ENCODE assay signal across 20 cellular contexts in genomic region chr5:56025303-56025885, GRCh38. TPM values are rescaled to one million over a fixed set of nuclear protein-coding genes. Genes with fewer than 3 reads are reported as not detected.
DNase-seq lines count a peak whose midpoint lies in the region; ATAC-seq, FAIRE-seq and TF ChIP-seq lines count a peak whose summit lies in the region.
"Had no signal": no experiment of that assay in that cellular context is flagged by ENCODE, and none has a peak within 500 bp of the region (broad histone marks: within the 10 kb centered on the region; RNA-seq: fewer than 3 reads in every experiment).

No MANE protein-coding gene starts in this region.

- H3K4me3 ChIP-seq in fibroblast of villous mesenchyme (ENCODE audit: low read depth, low read length), result no peak overlapping the region
- H3K4me3 ChIP-seq: ovary, spleen had no signal

- H3K27me3 Mint-ChIP-seq in nephron (ENCODE audit: low read depth), result no peaks in the 10 kb centered on the region
- H3K27me3 Mint-ChIP-seq: central memory CD8-positive, alpha-beta T cell; stimulated activated naive CD8-positive, alpha-beta T cell treated with anti-CD3 and anti-CD28 coated beads, Interleukin-15, amount 100 ng/mL, for 72 hours had no signal

- no peak for TF ChIP-seq CTCF in fibroblast of villous mesenchyme (IDR thresholded peaks at IDR 0.05; ENCODE audit: insufficient read depth, low read depth, low read length)
- no peak for TF ChIP-seq CTCF in nephron (IDR thresholded peaks at IDR 0.05; ENCODE audit: unreplicated experiment in 3 of 3)

- no peak for TF ChIP-seq POLR2A in H54 (IDR thresholded peaks at IDR 0.05; ENCODE audit: low read depth, low read length)

- peak overlapping the region; percentile 76 to 92 (median 88) for H3K27ac Mint-ChIP-seq in nephron
- H3K27ac Mint-ChIP-seq: immature natural killer cell; stimulated activated naive CD8-positive, alpha-beta T cell treated with anti-CD3 and anti-CD28 coated beads, Interleukin-15, amount 100 ng/mL, for 72 hours had no signal

- H3K4me3 Mint-ChIP-seq in nephron, result no peak overlapping the region
- H3K4me3 Mint-ChIP-seq: central memory CD8-positive, alpha-beta T cell; immature natural killer cell; stimulated activated naive CD8-positive, alpha-beta T cell treated with anti-CD3 and anti-CD28 coated beads, Interleukin-15, amount 100 ng/mL, for 72 hours had no signal

- DNase-seq in ELF-1 (ENCODE audit: low read depth, low spot score) (peak; percentile 60), RCC 7860 (ENCODE audit: low spot score) (peak; percentile 5), fibroblast of villous mesenchyme (ENCODE audit: low read depth) (peak; percentile 52), GDM1 (lab: John Stamatoyannopoulos, UW) (no peak), H54 (ENCODE audit: insufficient read length, low spot score) (no peak)
- DNase-seq in stimulated activated CD8-positive, alpha-beta memory T cell treated with anti-CD3 and anti-CD28 coated beads, Interleukin-4, amount 100 ng/mL, for 48 hours, result no peak
- DNase-seq: activated CD4-positive, alpha-beta T cell treated with anti-CD3 and anti-CD28 coated beads, Interleukin-2, amount 50 U/mL, for 48 hours; activated T-cell treated with anti-CD3 and anti-CD28 coated beads, Interleukin-2, amount 50 U/mL, for 48 hours; COR-L47; immature natural killer cell; NCI-H187; NCI-H510A treated with DMSO at 0.1 percent for 48 hours; OCI-M1; ovary; SK-N-SH; spleen; stimulated activated naive CD8-positive, alpha-beta T cell treated with anti-CD3 and anti-CD28 coated beads, Interleukin-15, amount 100 ng/mL, for 72 hours had no signal

- no peak for ATAC-seq in GM19395 (IDR thresholded peaks at IDR 0.05; ENCODE audit: unreplicated experiment)
- ATAC-seq: stimulated activated naive CD8-positive, alpha-beta T cell treated with anti-CD3 and anti-CD28 coated beads, Interleukin-15, amount 100 ng/mL, for 72 hours had no signal

- no peaks in the 10 kb centered on the region for H3K4me1 Mint-ChIP-seq in nephron
- H3K4me1 Mint-ChIP-seq: central memory CD8-positive, alpha-beta T cell; immature natural killer cell had no signal

- H3K36me3 Mint-ChIP-seq in nephron (ENCODE audit: low read depth), result no peaks in the 10 kb centered on the region
- H3K36me3 Mint-ChIP-seq: immature natural killer cell had no signal

- H3K9me3 Mint-ChIP-seq in nephron, result no peaks in the 10 kb centered on the region
- H3K9me3 Mint-ChIP-seq: central memory CD8-positive, alpha-beta T cell; immature natural killer cell; stimulated activated naive CD8-positive, alpha-beta T cell treated with anti-CD3 and anti-CD28 coated beads, Interleukin-15, amount 100 ng/mL, for 72 hours had no signal

- no peak for FAIRE-seq in RCC 7860 (lab: Jason Lieb, UNC)
- no peak for FAIRE-seq in H54 (lab: Jason Lieb, UNC)

RNA-seq across cellular contexts. Expression of gene IL6ST, which starts 30.6 kb away (rescaled TPM):
- total RNA-seq in fibroblast of villous mesenchyme, result 281 and 557 TPM in 2 replicates

Comparison
In these comparisons a context has a peak if more than half of its experiments do, and no peak if none do; other contexts are left out.
1. DNase-seq: peak in ELF-1 (single experiment), RCC 7860 (single experiment) and fibroblast of villous mesenchyme (single experiment); none in stimulated activated CD8-positive, alpha-beta memory T cell treated with anti-CD3 and anti-CD28 coated beads, Interleukin-4, amount 100 ng/mL, for 48 hours (single experiment), GDM1 (single experiment) and H54 (single experiment).